ENCODE assay signal across 22 cellular contexts in genomic region chr1:153000294-153000693, GRCh38. TPM values are rescaled to one million over a fixed set of nuclear protein-coding genes. Genes with fewer than 3 reads are reported as not detected.
DNase-seq lines count a peak whose midpoint lies in the region; ATAC-seq, FAIRE-seq and TF ChIP-seq lines count a peak whose summit lies in the region.
"Had no signal": no experiment of that assay in that cellular context is flagged by ENCODE, and none has a peak within 500 bp of the region (broad histone marks: within the 10 kb centered on the region; RNA-seq: fewer than 3 reads in every experiment).

No MANE protein-coding gene starts in this region.

- TF ChIP-seq EP300 in K562 (IDR thresholded peaks at IDR 0.05; ENCODE audit: low read length): no peak

- ATAC-seq in K562: no peak
- ATAC-seq in upper lobe of right lung: peak; percentile 15
- ATAC-seq: Right ventricle myocardium inferior had no signal

- intact Hi-C loops in K562 (cut with micrococcal nuclease) (no loop called here), esophagus squamous epithelium (cut with DNase I) (no loop called here), upper lobe of right lung (cut with DNase I) (no loop called here)

- H3K79me2 ChIP-seq in K562 (ENCODE audit: control insufficient read depth, insufficient read depth, low read length) (no peaks in the 10 kb centered on the region), hepatocyte (no peaks in the 10 kb centered on the region)

- H3K9me3 ChIP-seq in K562 (replicated peaks; ENCODE audit: control insufficient read depth, insufficient read depth, low read depth, low read length) (no peaks in the 10 kb centered on the region), esophagus squamous epithelium (no peaks in the 10 kb centered on the region), upper lobe of right lung (no peaks in the 10 kb centered on the region), hepatocyte (ENCODE audit: low read depth) (peaks cover 2% of the 10 kb centered on the region)

- no peak for FAIRE-seq in K562 (lab: Jason Lieb, UNC)
- FAIRE-seq: H54, RCC 7860 had no signal

- H4K20me1 ChIP-seq in K562 (replicated peaks; ENCODE audit: control insufficient read depth, insufficient read depth, low read length) (no peaks in the 10 kb centered on the region), hepatocyte (ENCODE audit: insufficient read depth, poor library complexity, severe bottlenecking) (no peaks in the 10 kb centered on the region)

- CTCF ChIA-PET in K562 (lab: Yijun Ruan, JAX; ENCODE audit: low intra/inter-chr PET ratio): no interaction called here

- H3K4me3 ChIP-seq in K562: no peak overlapping the region
- H3K4me3 ChIP-seq in esophagus squamous epithelium: no peak overlapping the region
- H3K4me3 ChIP-seq in upper lobe of right lung: no peak overlapping the region
- H3K4me3 ChIP-seq in hepatocyte: no peak overlapping the region
- H3K4me3 ChIP-seq: SK-N-MC had no signal

- no peak overlapping the region for H3K27ac ChIP-seq in K562 (ENCODE audit: extremely low read depth, low read depth, low read length)
- H3K27ac ChIP-seq in esophagus squamous epithelium: peak overlapping the region; percentile 30 to 91 (median 84)
- no peak overlapping the region for H3K27ac ChIP-seq in upper lobe of right lung
- H3K27ac ChIP-seq in hepatocyte: no peak overlapping the region
- no peak overlapping the region for H3K27ac ChIP-seq in substantia nigra (ENCODE audit: low read depth, low read length, poor library complexity, severe bottlenecking)
- H3K27ac ChIP-seq: SK-N-MC had no signal

- no TSS peak for BruUV-seq in K562 (replicated peaks; lab: Mats Ljungman, UMichigan)

- TF ChIP-seq RAD21 in K562 (CRISPR knock-in tag; conservative IDR thresholded peaks at IDR 0.05 in 1 of 2, IDR thresholded peaks at IDR 0.05 in 1 of 2): no peak

- no peaks in the 10 kb centered on the region for H3K9me2 ChIP-seq in hepatocyte (replicated peaks; ENCODE audit: insufficient read depth)

- WGBS in K562 (ENCODE audit: insufficient coverage, low coverage, missing lambda C conversion rate): 0% methylated on average over 1 of the region's 1 CpG
- 81% methylated on average over 1 of the region's 1 CpG; no CpG with 5 or more reads in 1 of the 2 donors for WGBS in esophagus squamous epithelium, 2 donors
- 90% methylated on average over 1 of the region's 1 CpG for WGBS in hepatocyte (ENCODE audit: low lambda C conversion rate, missing lambda C conversion rate)

- TF ChIP-seq POLR2A in K562 (conservative IDR thresholded peaks at IDR 0.05) (no peak), esophagus squamous epithelium (IDR thresholded peaks at IDR 0.05) (no peak)

- H3K9me1 ChIP-seq in K562 (ENCODE audit: control insufficient read depth, insufficient read depth, low read length): no peaks in the 10 kb centered on the region

- DNase-seq in HT1080 (ENCODE audit: low read depth) (peak; percentile 74), K562 (ENCODE audit: extremely low read depth in 1 of 4, low spot score in 3 of 4) (no peak), esophagus squamous epithelium (lab: John Stamatoyannopoulos, UW) (no peak), upper lobe of right lung (no peak), hepatocyte (ENCODE audit: low spot score) (no peak), substantia nigra (lab: John Stamatoyannopoulos, UW) (no peak), germinal center (ENCODE audit: low spot score) (no peak)
- DNase-seq: C1 segment of cervical spinal cord, DMS79 treated with DMSO at 0.1 percent for 48 hours, Karpas-422, MM.1S, NCI-H1092, NCI-H146, NCI-H2029 treated with DMSO at 0.1 percent for 48 hours, NCI-H446 treated with DMSO at 0.1 percent for 48 hours, NCI-H69 had no signal

- POLR2A ChIA-PET in K562 (lab: Yijun Ruan, JAX): no interaction called here

- H2AFZ ChIP-seq in K562 (ENCODE audit: low read depth, low read length) (no peak overlapping the region), hepatocyte (no peak overlapping the region)

- TF ChIP-seq CTCF in K562 (IDR thresholded peaks at IDR 0.05 in 2 of 3, conservative IDR thresholded peaks at IDR 0.05 in 1 of 3; ENCODE audit: insufficient read depth in 2 of 3, low read depth in 1 of 3, low read length in 3 of 3) (no peak), esophagus squamous epithelium (IDR thresholded peaks at IDR 0.05) (no peak), upper lobe of right lung (IDR thresholded peaks at IDR 0.05) (no peak), hepatocyte (IDR thresholded peaks at IDR 0.05; ENCODE audit: poor library complexity) (no peak)

- H3K9ac ChIP-seq in K562 (ENCODE audit: insufficient read depth in 1 of 2, low read depth in 2 of 2, low read length in 2 of 2): no peak overlapping the region

- H3K36me3 ChIP-seq in K562 (ENCODE audit: control insufficient read depth, insufficient read depth, low read length) (no peaks in the 10 kb centered on the region), esophagus squamous epithelium (no peaks in the 10 kb centered on the region), upper lobe of right lung (no peaks in the 10 kb centered on the region), hepatocyte (replicated peaks; ENCODE audit: insufficient read depth, low read depth) (no peaks in the 10 kb centered on the region)

- H3K4me2 ChIP-seq in K562 (ENCODE audit: insufficient read depth, low read length) (no peak overlapping the region), hepatocyte (no peak overlapping the region)

- in situ Hi-C loops in K562 (cut with MboI): no loop called here

- no peaks in the 10 kb centered on the region for H3K4me1 ChIP-seq in K562 (replicated peaks in 1 of 2; ENCODE audit: control insufficient read depth in 2 of 2, insufficient read depth in 2 of 2, low read length in 2 of 2)
- peaks cover 0 to 48% (median 0%) of the 10 kb centered on the region in 3 donors for H3K4me1 ChIP-seq in esophagus squamous epithelium
- H3K4me1 ChIP-seq in upper lobe of right lung: no peaks in the 10 kb centered on the region
- no peaks in the 10 kb centered on the region for H3K4me1 ChIP-seq in hepatocyte (ENCODE audit: insufficient read depth)

- H3K27me3 ChIP-seq in K562 (ENCODE audit: control insufficient read depth in 2 of 2, insufficient read depth in 2 of 2, low read length in 2 of 2) (peaks cover 2 to 13% of the 10 kb centered on the region in 2 experiments; a peak in 2 of 5 replicates), esophagus squamous epithelium (no peaks in the 10 kb centered on the region), upper lobe of right lung (no peaks in the 10 kb centered on the region), hepatocyte (no peaks in the 10 kb centered on the region)

RNA-seq across cellular contexts. Expression of gene SPRR3, which starts 1.3 kb away (rescaled TPM):
- not detected in 2 replicates for total RNA-seq in HT1080 (2014; rRNA removed; shearing (Covaris generic))
- not detected in 2 replicates for polyA plus RNA-seq in HT1080 (2015; cell fraction: cytosol; rRNA removed)
- polyA plus RNA-seq in HT1080 (2015; cell fraction: nucleus; rRNA removed): not detected in 2 replicates
- not detected in 2 replicates for total RNA-seq in K562 (2011; cell fraction: chromatin; rRNA removed; ENCODE audit: low replicate concordance)
- not detected in 2 replicates for total RNA-seq in K562 (2011; cell fraction: nucleolus; rRNA removed)
- total RNA-seq in K562 (2011; cell fraction: nucleoplasm; rRNA removed): not detected in 2 replicates
- not detected in 2 replicates for total RNA-seq in K562 (2014; rRNA removed)
- total RNA-seq in K562 (2014; rRNA removed; fragmentation: Illumina TruSeq; extraction: Trizol): not detected in 2 replicates
- not detected in 2 replicates for total RNA-seq in K562 (2015; rRNA removed; fragmentation: Illumina TruSeq; extraction: Trizol)
- total RNA-seq in K562 (2021): not detected in 2 replicates
- not detected in 2 replicates for polyA plus RNA-seq in K562 (2011; rRNA removed)
- 0.09 TPM in 1 of 2 replicates, not detected in the other for polyA plus RNA-seq in K562 (2011; cell fraction: cytosol; rRNA removed)
- polyA plus RNA-seq in K562 (2011; cell fraction: nucleus; rRNA removed): not detected in 2 replicates
- polyA plus RNA-seq in K562 (2012): 0.11 TPM in 1 of 2 replicates, not detected in the other
- polyA plus RNA-seq in K562 (2014; fragmentation: Illumina TruSeq; extraction: Trizol): not detected in 2 replicates
- polyA plus RNA-seq in K562 (2014; fragmentation: Nextera tagmentation; extraction: Ambion mirVana): not detected
- polyA plus RNA-seq in K562 (2014; rRNA removed): not detected in 2 replicates
- not detected in 2 replicates for polyA minus RNA-seq in K562 (2011; rRNA and poly(A)+ RNA removed)
- polyA minus RNA-seq in K562 (2011; cell fraction: cytosol; rRNA and poly(A)+ RNA removed): not detected in 2 replicates
- not detected in 2 replicates for polyA minus RNA-seq in K562 (2011; cell fraction: nucleus; rRNA and poly(A)+ RNA removed)
- total RNA-seq in esophagus squamous epithelium: over 10,000 TPM in 1 of 4 donors, 1,000 to 10,000 TPM in 3; 7,283 to 22,357 (median 8,768) TPM
- total RNA-seq in upper lobe of right lung: not detected
- not detected in 2 replicates for total RNA-seq in hepatocyte
- 0.40 and 0.72 TPM in 2 replicates for polyA plus RNA-seq in hepatocyte
- total RNA-seq: G401, Right ventricle myocardium inferior had no signal

RNA-seq across cellular contexts. Expression of gene SPRR1A, which starts 16.4 kb away (rescaled TPM):
- total RNA-seq in HT1080 (2014; rRNA removed; shearing (Covaris generic)): not detected in 2 replicates
- polyA plus RNA-seq in HT1080 (2015; cell fraction: cytosol; rRNA removed): not detected in 2 replicates
- polyA plus RNA-seq in HT1080 (2015; cell fraction: nucleus; rRNA removed): not detected in 2 replicates
- total RNA-seq in K562 (2011; cell fraction: chromatin; rRNA removed; ENCODE audit: low replicate concordance): not detected in 2 replicates
- total RNA-seq in K562 (2011; cell fraction: nucleolus; rRNA removed): not detected in 2 replicates
- not detected in 2 replicates for total RNA-seq in K562 (2011; cell fraction: nucleoplasm; rRNA removed)
- total RNA-seq in K562 (2014; rRNA removed) (not detected in 2 replicates), K562 (2014; rRNA removed; fragmentation: Illumina TruSeq; extraction: Trizol) (not detected in 2 replicates), K562 (2015; rRNA removed; fragmentation: Illumina TruSeq; extraction: Trizol) (not detected in 2 replicates), K562 (2021) (not detected in 2 replicates), esophagus squamous epithelium (1,000 to 10,000 TPM in 1 of 4 donors, 100 to 1,000 TPM in 2, 10 to 100 TPM in 1; 57.4 to 1,951 (median 348) TPM), upper lobe of right lung (not detected), hepatocyte (not detected in 2 replicates)
- polyA plus RNA-seq in K562 (2011; rRNA removed) (not detected in 2 replicates), K562 (2014; fragmentation: Illumina TruSeq; extraction: Trizol) (not detected in 2 replicates), K562 (2014; fragmentation: Nextera tagmentation; extraction: Ambion mirVana) (not detected), K562 (2014; rRNA removed) (not detected in 2 replicates), hepatocyte (not detected in 2 replicates)
- not detected in 2 replicates for polyA plus RNA-seq in K562 (2011; cell fraction: cytosol; rRNA removed)
- polyA plus RNA-seq in K562 (2011; cell fraction: nucleus; rRNA removed): not detected in 2 replicates
- not detected in 2 replicates for polyA plus RNA-seq in K562 (2012)
- not detected in 2 replicates for polyA minus RNA-seq in K562 (2011; rRNA and poly(A)+ RNA removed)
- polyA minus RNA-seq in K562 (2011; cell fraction: cytosol; rRNA and poly(A)+ RNA removed): not detected in 2 replicates
- polyA minus RNA-seq in K562 (2011; cell fraction: nucleus; rRNA and poly(A)+ RNA removed): not detected in 2 replicates
- total RNA-seq: G401, HT-29, Right ventricle myocardium inferior had no signal

RNA-seq across cellular contexts. Expression of gene SPRR4, which starts 29.8 kb away (rescaled TPM):
- not detected in 2 replicates for total RNA-seq in HT1080 (2014; rRNA removed; shearing (Covaris generic))
- polyA plus RNA-seq in HT1080 (2015; cell fraction: cytosol; rRNA removed): not detected in 2 replicates
- not detected in 2 replicates for polyA plus RNA-seq in HT1080 (2015; cell fraction: nucleus; rRNA removed)
- total RNA-seq in K562 (2011; cell fraction: chromatin; rRNA removed; ENCODE audit: low replicate concordance): not detected in 2 replicates
- not detected in 2 replicates for total RNA-seq in K562 (2011; cell fraction: nucleolus; rRNA removed)
- not detected in 2 replicates for total RNA-seq in K562 (2011; cell fraction: nucleoplasm; rRNA removed)
- not detected in 2 replicates for total RNA-seq in K562 (2014; rRNA removed)
- not detected in 2 replicates for total RNA-seq in K562 (2014; rRNA removed; fragmentation: Illumina TruSeq; extraction: Trizol)
- not detected in 2 replicates for total RNA-seq in K562 (2015; rRNA removed; fragmentation: Illumina TruSeq; extraction: Trizol)
- total RNA-seq in K562 (2021): not detected in 2 replicates
- polyA plus RNA-seq in K562 (2011; rRNA removed): not detected in 2 replicates
- polyA plus RNA-seq in K562 (2011; cell fraction: cytosol; rRNA removed): not detected in 2 replicates
- polyA plus RNA-seq in K562 (2011; cell fraction: nucleus; rRNA removed): not detected in 2 replicates
- polyA plus RNA-seq in K562 (2012): not detected in 2 replicates
- not detected in 2 replicates for polyA plus RNA-seq in K562 (2014; fragmentation: Illumina TruSeq; extraction: Trizol)
- polyA plus RNA-seq in K562 (2014; fragmentation: Nextera tagmentation; extraction: Ambion mirVana): not detected
- not detected in 2 replicates for polyA plus RNA-seq in K562 (2014; rRNA removed)
- polyA minus RNA-seq in K562 (2011; rRNA and poly(A)+ RNA removed): not detected in 2 replicates
- polyA minus RNA-seq in K562 (2011; cell fraction: cytosol; rRNA and poly(A)+ RNA removed): not detected in 2 replicates
- not detected in 2 replicates for polyA minus RNA-seq in K562 (2011; cell fraction: nucleus; rRNA and poly(A)+ RNA removed)
- 1 to 10 TPM in 2 of 4 donors, under 1 TPM in 1, not detected in 1; 0.64 to 6.4 (median 1.3) TPM for total RNA-seq in esophagus squamous epithelium
- total RNA-seq in upper lobe of right lung: not detected
- total RNA-seq in hepatocyte: not detected in 2 replicates
- polyA plus RNA-seq in hepatocyte: not detected in 2 replicates
- total RNA-seq: G401, HT-29, Right ventricle myocardium inferior had no signal

RNA-seq across cellular contexts. Expression of gene SPRR1B, which starts 30.7 kb away (rescaled TPM):
- not detected in 2 replicates for total RNA-seq in HT1080 (2014; rRNA removed; shearing (Covaris generic))
- not detected in 2 replicates for polyA plus RNA-seq in HT1080 (2015; cell fraction: cytosol; rRNA removed)
- not detected in 2 replicates for polyA plus RNA-seq in HT1080 (2015; cell fraction: nucleus; rRNA removed)
- total RNA-seq in K562 (2011; cell fraction: chromatin; rRNA removed; ENCODE audit: low replicate concordance): not detected in 2 replicates
- not detected in 2 replicates for total RNA-seq in K562 (2011; cell fraction: nucleolus; rRNA removed)
- not detected in 2 replicates for total RNA-seq in K562 (2011; cell fraction: nucleoplasm; rRNA removed)
- total RNA-seq in K562 (2014; rRNA removed) (not detected in 2 replicates), K562 (2014; rRNA removed; fragmentation: Illumina TruSeq; extraction: Trizol) (not detected in 2 replicates), K562 (2015; rRNA removed; fragmentation: Illumina TruSeq; extraction: Trizol) (not detected in 2 replicates), K562 (2021) (not detected in 2 replicates), esophagus squamous epithelium (1,000 to 10,000 TPM in 1 of 4 donors, 100 to 1,000 TPM in 3; 102 to 3,090 (median 871) TPM), upper lobe of right lung (not detected), hepatocyte (not detected in 2 replicates)
- polyA plus RNA-seq in K562 (2011; rRNA removed) (not detected in 2 replicates), K562 (2014; fragmentation: Illumina TruSeq; extraction: Trizol) (not detected in 2 replicates), K562 (2014; fragmentation: Nextera tagmentation; extraction: Ambion mirVana) (not detected), K562 (2014; rRNA removed) (not detected in 2 replicates), hepatocyte (0.54 TPM in 1 of 2 replicates, not detected in the other)
- polyA plus RNA-seq in K562 (2011; cell fraction: cytosol; rRNA removed): not detected in 2 replicates
- polyA plus RNA-seq in K562 (2011; cell fraction: nucleus; rRNA removed): not detected in 2 replicates
- not detected in 2 replicates for polyA plus RNA-seq in K562 (2012)
- polyA minus RNA-seq in K562 (2011; rRNA and poly(A)+ RNA removed): not detected in 2 replicates
- not detected in 2 replicates for polyA minus RNA-seq in K562 (2011; cell fraction: cytosol; rRNA and poly(A)+ RNA removed)
- polyA minus RNA-seq in K562 (2011; cell fraction: nucleus; rRNA and poly(A)+ RNA removed): not detected in 2 replicates
- total RNA-seq: G401, Right ventricle myocardium inferior had no signal

RNA-seq across cellular contexts. Expression of gene SPRR2D, which starts 40.6 kb away (rescaled TPM):
- total RNA-seq in HT1080 (2014; rRNA removed; shearing (Covaris generic)): 1.5 TPM in 1 of 2 replicates, not detected in the other
- polyA plus RNA-seq in HT1080 (2015; cell fraction: cytosol; rRNA removed): 0.62 and 0.91 TPM in 2 replicates
- not detected in 2 replicates for polyA plus RNA-seq in HT1080 (2015; cell fraction: nucleus; rRNA removed)
- not detected in 2 replicates for total RNA-seq in K562 (2011; cell fraction: chromatin; rRNA removed; ENCODE audit: low replicate concordance)
- total RNA-seq in K562 (2011; cell fraction: nucleolus; rRNA removed): 0.83 and 1.4 TPM in 2 replicates
- 2.1 TPM in 1 of 2 replicates, not detected in the other for total RNA-seq in K562 (2011; cell fraction: nucleoplasm; rRNA removed)
- total RNA-seq in K562 (2014; rRNA removed): 0.91 and 3.1 TPM in 2 replicates
- 1.7 and 1.9 TPM in 2 replicates for total RNA-seq in K562 (2014; rRNA removed; fragmentation: Illumina TruSeq; extraction: Trizol)
- 1.1 and 1.2 TPM in 2 replicates for total RNA-seq in K562 (2015; rRNA removed; fragmentation: Illumina TruSeq; extraction: Trizol)
- 2.7 and 3.9 TPM in 2 replicates for total RNA-seq in K562 (2021)
- polyA plus RNA-seq in K562 (2011; rRNA removed): 0.41 TPM in 1 of 2 replicates, not detected in the other
- 0.27 and 1.3 TPM in 2 replicates for polyA plus RNA-seq in K562 (2011; cell fraction: cytosol; rRNA removed)
- polyA plus RNA-seq in K562 (2011; cell fraction: nucleus; rRNA removed): 0.23 TPM in 1 of 2 replicates, not detected in the other
- 11.1 and 339 TPM in 2 replicates for polyA plus RNA-seq in K562 (2012)
- 4.1 and 4.9 TPM in 2 replicates for polyA plus RNA-seq in K562 (2014; fragmentation: Illumina TruSeq; extraction: Trizol)
- 1 to 10 TPM; 4.1 to 5.1 TPM for polyA plus RNA-seq in K562 (2014; fragmentation: Nextera tagmentation; extraction: Ambion mirVana)
- polyA plus RNA-seq in K562 (2014; rRNA removed): 2.6 and 4.0 TPM in 2 replicates
- polyA minus RNA-seq in K562 (2011; rRNA and poly(A)+ RNA removed): 0.60 and 0.87 TPM in 2 replicates
- not detected in 2 replicates for polyA minus RNA-seq in K562 (2011; cell fraction: cytosol; rRNA and poly(A)+ RNA removed)
- 0.40 TPM in 1 of 2 replicates, not detected in the other for polyA minus RNA-seq in K562 (2011; cell fraction: nucleus; rRNA and poly(A)+ RNA removed)
- total RNA-seq in esophagus squamous epithelium: 1,000 to 10,000 TPM in 1 of 4 donors, 100 to 1,000 TPM in 2, 1 to 10 TPM in 1; 8.2 to 1,680 (median 542) TPM
- total RNA-seq in upper lobe of right lung: not detected
- not detected in 2 replicates for total RNA-seq in hepatocyte
- polyA plus RNA-seq in hepatocyte: not detected in 2 replicates
- total RNA-seq: G401, HT-29, Right ventricle myocardium inferior had no signal

Comparison
In these comparisons a context has a peak if more than half of its experiments do, and no peak if none do; other contexts are left out.
1. H3K27ac ChIP-seq: peak in esophagus squamous epithelium (4 of 4); none in K562 (single experiment), upper lobe of right lung (single experiment), hepatocyte (single experiment) and substantia nigra (single experiment).
2. RNA of gene SPRR3, which starts 1.3 kb away (total RNA-seq): 7,283 to 22,357 TPM in esophagus squamous epithelium; not detected in HT1080, not detected in K562, not detected in upper lobe of right lung (single experiment) and not detected in hepatocyte; every median in the first group is over 1,000 times any median in the second.
3. RNA of gene SPRR1A, which starts 16.4 kb away (total RNA-seq): 57.4 to 1,951 TPM in esophagus squamous epithelium; not detected in HT1080, not detected in K562, not detected in upper lobe of right lung (single experiment) and not detected in hepatocyte; every median in the first group is over 10 times any median in the second.